1 cellular context compared by ENCODE assay signal in genomic region chr5:94113087-94113486, GRCh38.
A peak's percentile ranks its signal among the peaks of the same experiment; 100 is the strongest.
TF ChIP-seq lines count a peak whose summit lies in the region.

No MANE protein-coding gene starts in this region.

TF ChIP-seq in HepG2, 621 proteins besides CTCF, POLR2A, EP300 and RAD21 (continues in another document):
- TF ChIP-seq, protein P1, sequence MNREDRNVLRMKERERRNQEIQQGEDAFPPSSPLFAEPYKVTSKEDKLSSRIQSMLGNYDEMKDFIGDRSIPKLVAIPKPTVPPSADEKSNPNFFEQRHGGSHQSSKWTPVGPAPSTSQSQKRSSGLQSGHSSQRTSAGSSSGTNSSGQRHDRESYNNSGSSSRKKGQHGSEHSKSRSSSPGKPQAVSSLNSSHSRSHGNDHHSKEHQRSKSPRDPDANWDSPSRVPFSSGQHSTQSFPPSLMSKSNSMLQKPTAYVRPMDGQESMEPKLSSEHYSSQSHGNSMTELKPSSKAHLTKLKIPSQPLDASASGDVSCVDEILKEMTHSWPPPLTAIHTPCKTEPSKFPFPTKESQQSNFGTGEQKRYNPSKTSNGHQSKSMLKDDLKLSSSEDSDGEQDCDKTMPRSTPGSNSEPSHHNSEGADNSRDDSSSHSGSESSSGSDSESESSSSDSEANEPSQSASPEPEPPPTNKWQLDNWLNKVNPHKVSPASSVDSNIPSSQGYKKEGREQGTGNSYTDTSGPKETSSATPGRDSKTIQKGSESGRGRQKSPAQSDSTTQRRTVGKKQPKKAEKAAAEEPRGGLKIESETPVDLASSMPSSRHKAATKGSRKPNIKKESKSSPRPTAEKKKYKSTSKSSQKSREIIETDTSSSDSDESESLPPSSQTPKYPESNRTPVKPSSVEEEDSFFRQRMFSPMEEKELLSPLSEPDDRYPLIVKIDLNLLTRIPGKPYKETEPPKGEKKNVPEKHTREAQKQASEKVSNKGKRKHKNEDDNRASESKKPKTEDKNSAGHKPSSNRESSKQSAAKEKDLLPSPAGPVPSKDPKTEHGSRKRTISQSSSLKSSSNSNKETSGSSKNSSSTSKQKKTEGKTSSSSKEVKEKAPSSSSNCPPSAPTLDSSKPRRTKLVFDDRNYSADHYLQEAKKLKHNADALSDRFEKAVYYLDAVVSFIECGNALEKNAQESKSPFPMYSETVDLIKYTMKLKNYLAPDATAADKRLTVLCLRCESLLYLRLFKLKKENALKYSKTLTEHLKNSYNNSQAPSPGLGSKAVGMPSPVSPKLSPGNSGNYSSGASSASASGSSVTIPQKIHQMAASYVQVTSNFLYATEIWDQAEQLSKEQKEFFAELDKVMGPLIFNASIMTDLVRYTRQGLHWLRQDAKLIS (CRISPR knock-in tag; IDR thresholded peaks at IDR 0.05): no peak
- TF ChIP-seq KMT2B (CRISPR knock-in tag; IDR thresholded peaks at IDR 0.05) (no peak), RXRB (CRISPR knock-in tag; IDR thresholded peaks at IDR 0.05; ENCODE audit: borderline replicate concordance) (0 out of 2 replicates have a peak, but pooled peaks have one; percentile 39), BCL6 (CRISPR knock-in tag; IDR thresholded peaks at IDR 0.05) (0 out of 2 replicates have a peak, but pooled peaks have one; percentile 9), ASH2L (IDR thresholded peaks at IDR 0.05; ENCODE audit: insufficient read length, low read depth, low read length) (peak; percentile 36), ARID5B (CRISPR knock-in tag; IDR thresholded peaks at IDR 0.05) (peak; percentile 72), TFAP4 (IDR thresholded peaks at IDR 0.05; ENCODE audit: borderline replicate concordance, low read depth) (peak; percentile 85), SP1 (IDR thresholded peaks at IDR 0.05) (no peak), SP1 (CRISPR knock-in tag; IDR thresholded peaks at IDR 0.05) (no peak), CREM (IDR thresholded peaks at IDR 0.05) (no peak; the same call in 1 of the 2 replicates), CREM (CRISPR knock-in tag; IDR thresholded peaks at IDR 0.05) (no peak), PHF8 (CRISPR knock-in tag; IDR thresholded peaks at IDR 0.05) (no peak), ZNF546 (CRISPR knock-in tag; conservative IDR thresholded peaks at IDR 0.05) (no peak), HHEX (CRISPR knock-in tag; IDR thresholded peaks at IDR 0.05) (no peak), ZNF768 (CRISPR knock-in tag; IDR thresholded peaks at IDR 0.05) (no peak), TRIM22 (IDR thresholded peaks at IDR 0.05) (no peak), ZNF644 (CRISPR knock-in tag; IDR thresholded peaks at IDR 0.05; ENCODE audit: low read depth) (no peak), ZNF143 (CRISPR knock-in tag; IDR thresholded peaks at IDR 0.05) (no peak), NR2F6 (IDR thresholded peaks at IDR 0.05) (peak; percentile 64; the same call in 1 of the 2 replicates), NR2F6 (CRISPR knock-in tag; IDR thresholded peaks at IDR 0.05) (peak; percentile 77), SALL1 (CRISPR knock-in tag; IDR thresholded peaks at IDR 0.05) (peak; percentile 83; the same call in 1 of the 2 replicates), TEAD3 (CRISPR knock-in tag; optimal IDR thresholded peaks at IDR 0.05; ENCODE audit: borderline replicate concordance) (peak; percentile 40), ZFAT (CRISPR knock-in tag; conservative IDR thresholded peaks at IDR 0.05) (no peak), ZNF160 (CRISPR knock-in tag; IDR thresholded peaks at IDR 0.05) (no peak), SOX13 (IDR thresholded peaks at IDR 0.05) (no peak), SOX13 (CRISPR knock-in tag; conservative IDR thresholded peaks at IDR 0.05 in 1 of 2, IDR thresholded peaks at IDR 0.05 in 1 of 2) (0 out of 4 replicates have a peak, but pooled peaks of 1 of the 2 experiments have one; percentile 30), ZNF704 (CRISPR knock-in tag; IDR thresholded peaks at IDR 0.05; ENCODE audit: borderline replicate concordance) (no peak), ZNF615 (CRISPR knock-in tag; IDR thresholded peaks at IDR 0.05; ENCODE audit: borderline replicate concordance) (no peak), SP5 (CRISPR knock-in tag; IDR thresholded peaks at IDR 0.05; ENCODE audit: borderline replicate concordance, low read depth) (no peak), PBX2 (CRISPR knock-in tag; IDR thresholded peaks at IDR 0.05) (peak; percentile 59), NR2F2 (IDR thresholded peaks at IDR 0.05; ENCODE audit: borderline replicate concordance, low read depth) (peak; percentile 55; the same call in 1 of the 2 replicates), TBX3 (IDR thresholded peaks at IDR 0.05; ENCODE audit: borderline replicate concordance) (no peak), MAF1 (CRISPR knock-in tag; IDR thresholded peaks at IDR 0.05; ENCODE audit: borderline replicate concordance) (no peak)
- TF ChIP-seq, protein P2, sequence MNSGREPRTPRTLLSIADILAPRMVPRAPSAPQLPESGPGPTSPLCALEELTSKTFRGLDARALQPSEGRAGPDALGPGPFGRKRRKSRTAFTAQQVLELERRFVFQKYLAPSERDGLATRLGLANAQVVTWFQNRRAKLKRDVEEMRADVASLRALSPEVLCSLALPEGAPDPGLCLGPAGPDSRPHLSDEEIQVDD (CRISPR knock-in tag; IDR thresholded peaks at IDR 0.05; ENCODE audit: borderline replicate concordance): no peak
- TF ChIP-seq, protein P3, sequence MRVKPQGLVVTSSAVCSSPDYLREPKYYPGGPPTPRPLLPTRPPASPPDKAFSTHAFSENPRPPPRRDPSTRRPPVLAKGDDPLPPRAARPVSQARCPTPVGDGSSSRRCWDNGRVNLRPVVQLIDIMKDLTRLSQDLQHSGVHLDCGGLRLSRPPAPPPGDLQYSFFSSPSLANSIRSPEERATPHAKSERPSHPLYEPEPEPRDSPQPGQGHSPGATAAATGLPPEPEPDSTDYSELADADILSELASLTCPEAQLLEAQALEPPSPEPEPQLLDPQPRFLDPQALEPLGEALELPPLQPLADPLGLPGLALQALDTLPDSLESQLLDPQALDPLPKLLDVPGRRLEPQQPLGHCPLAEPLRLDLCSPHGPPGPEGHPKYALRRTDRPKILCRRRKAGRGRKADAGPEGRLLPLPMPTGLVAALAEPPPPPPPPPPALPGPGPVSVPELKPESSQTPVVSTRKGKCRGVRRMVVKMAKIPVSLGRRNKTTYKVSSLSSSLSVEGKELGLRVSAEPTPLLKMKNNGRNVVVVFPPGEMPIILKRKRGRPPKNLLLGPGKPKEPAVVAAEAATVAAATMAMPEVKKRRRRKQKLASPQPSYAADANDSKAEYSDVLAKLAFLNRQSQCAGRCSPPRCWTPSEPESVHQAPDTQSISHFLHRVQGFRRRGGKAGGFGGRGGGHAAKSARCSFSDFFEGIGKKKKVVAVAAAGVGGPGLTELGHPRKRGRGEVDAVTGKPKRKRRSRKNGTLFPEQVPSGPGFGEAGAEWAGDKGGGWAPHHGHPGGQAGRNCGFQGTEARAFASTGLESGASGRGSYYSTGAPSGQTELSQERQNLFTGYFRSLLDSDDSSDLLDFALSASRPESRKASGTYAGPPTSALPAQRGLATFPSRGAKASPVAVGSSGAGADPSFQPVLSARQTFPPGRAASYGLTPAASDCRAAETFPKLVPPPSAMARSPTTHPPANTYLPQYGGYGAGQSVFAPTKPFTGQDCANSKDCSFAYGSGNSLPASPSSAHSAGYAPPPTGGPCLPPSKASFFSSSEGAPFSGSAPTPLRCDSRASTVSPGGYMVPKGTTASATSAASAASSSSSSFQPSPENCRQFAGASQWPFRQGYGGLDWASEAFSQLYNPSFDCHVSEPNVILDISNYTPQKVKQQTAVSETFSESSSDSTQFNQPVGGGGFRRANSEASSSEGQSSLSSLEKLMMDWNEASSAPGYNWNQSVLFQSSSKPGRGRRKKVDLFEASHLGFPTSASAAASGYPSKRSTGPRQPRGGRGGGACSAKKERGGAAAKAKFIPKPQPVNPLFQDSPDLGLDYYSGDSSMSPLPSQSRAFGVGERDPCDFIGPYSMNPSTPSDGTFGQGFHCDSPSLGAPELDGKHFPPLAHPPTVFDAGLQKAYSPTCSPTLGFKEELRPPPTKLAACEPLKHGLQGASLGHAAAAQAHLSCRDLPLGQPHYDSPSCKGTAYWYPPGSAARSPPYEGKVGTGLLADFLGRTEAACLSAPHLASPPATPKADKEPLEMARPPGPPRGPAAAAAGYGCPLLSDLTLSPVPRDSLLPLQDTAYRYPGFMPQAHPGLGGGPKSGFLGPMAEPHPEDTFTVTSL (CRISPR knock-in tag; IDR thresholded peaks at IDR 0.05; ENCODE audit: borderline replicate concordance): no peak
- TF ChIP-seq, protein P4, sequence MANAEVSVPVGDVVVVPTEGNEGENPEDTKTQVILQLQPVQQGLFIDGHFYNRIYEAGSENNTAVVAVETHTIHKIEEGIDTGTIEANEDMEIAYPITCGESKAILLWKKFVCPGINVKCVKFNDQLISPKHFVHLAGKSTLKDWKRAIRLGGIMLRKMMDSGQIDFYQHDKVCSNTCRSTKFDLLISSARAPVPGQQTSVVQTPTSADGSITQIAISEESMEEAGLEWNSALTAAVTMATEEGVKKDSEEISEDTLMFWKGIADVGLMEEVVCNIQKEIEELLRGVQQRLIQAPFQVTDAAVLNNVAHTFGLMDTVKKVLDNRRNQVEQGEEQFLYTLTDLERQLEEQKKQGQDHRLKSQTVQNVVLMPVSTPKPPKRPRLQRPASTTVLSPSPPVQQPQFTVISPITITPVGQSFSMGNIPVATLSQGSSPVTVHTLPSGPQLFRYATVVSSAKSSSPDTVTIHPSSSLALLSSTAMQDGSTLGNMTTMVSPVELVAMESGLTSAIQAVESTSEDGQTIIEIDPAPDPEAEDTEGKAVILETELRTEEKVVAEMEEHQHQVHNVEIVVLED (CRISPR knock-in tag; IDR thresholded peaks at IDR 0.05; ENCODE audit: borderline replicate concordance): peak; percentile 24; the same call in 1 of the 2 replicates
- TF ChIP-seq, protein P5, sequence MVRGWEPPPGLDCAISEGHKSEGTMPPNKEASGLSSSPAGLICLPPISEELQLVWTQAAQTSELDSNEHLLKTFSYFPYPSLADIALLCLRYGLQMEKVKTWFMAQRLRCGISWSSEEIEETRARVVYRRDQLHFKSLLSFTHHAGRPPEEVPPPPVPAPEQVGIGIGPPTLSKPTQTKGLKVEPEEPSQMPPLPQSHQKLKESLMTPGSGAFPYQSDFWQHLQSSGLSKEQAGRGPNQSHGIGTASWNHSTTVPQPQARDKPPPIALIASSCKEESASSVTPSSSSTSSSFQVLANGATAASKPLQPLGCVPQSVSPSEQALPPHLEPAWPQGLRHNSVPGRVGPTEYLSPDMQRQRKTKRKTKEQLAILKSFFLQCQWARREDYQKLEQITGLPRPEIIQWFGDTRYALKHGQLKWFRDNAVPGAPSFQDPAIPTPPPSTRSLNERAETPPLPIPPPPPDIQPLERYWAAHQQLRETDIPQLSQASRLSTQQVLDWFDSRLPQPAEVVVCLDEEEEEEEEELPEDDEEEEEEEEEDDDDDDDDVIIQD (CRISPR knock-in tag; IDR thresholded peaks at IDR 0.05; ENCODE audit: low read depth): peak; percentile 78; the same call in 1 of the 2 replicates
